Comparison of ENCODE assay signal across 13 cellular contexts in genomic region chr1:165600793-165601192, GRCh38. TPM values are rescaled to one million over a fixed set of nuclear protein-coding genes. Genes with fewer than 3 reads are reported as not detected.
DNase-seq lines count a peak whose midpoint lies in the region; TF ChIP-seq lines count a peak whose summit lies in the region.
"Had no signal": no experiment of that assay in that cellular context is flagged by ENCODE, and none has a peak within 500 bp of the region (broad histone marks: within the 10 kb centered on the region; RNA-seq: fewer than 3 reads in every experiment).

No MANE protein-coding gene starts in this region.

- in situ Hi-C loops in HAP-1 (cut with MboI; ENCODE audit: low sequenced_read_pairs) = loop anchor here (5.0 kb wide), 1 partner anchor 302 kb away; no protein-coding TSS in a partner anchor

- H3K27ac ChIP-seq in caudate nucleus (ENCODE audit: low read depth, low read length) = peak overlapping the region; percentile 3
- no peak overlapping the region for H3K27ac ChIP-seq in osteoblast (ENCODE audit: low read depth, low read length)
- H3K27ac ChIP-seq in smooth muscle cell (ENCODE audit: low read depth) = no peak overlapping the region

- H3F3A ChIP-seq in smooth muscle cell (ENCODE audit: low read depth) = no peaks in the 10 kb centered on the region

- H3K9ac ChIP-seq in smooth muscle cell (ENCODE audit: low read depth) = no peak overlapping the region

- no peaks in the 10 kb centered on the region for H3K9me3 Mint-ChIP-seq in activated T-helper 1 cell treated with anti-CD3 and anti-CD28 coated beads, Interleukin-12 subunit alpha, Interleukin-12 subunit beta, Interleukin-2, Interleukin-4 antibody, amounts not matched to agents 30 ng/mL and 10 ng/mL and 1 ng/mL, durations not matched to agents 14 hours and 24 hours and 36 hours
- H3K9me3 Mint-ChIP-seq: GM23338 had no signal

- H3K4me1 ChIP-seq in osteoblast (ENCODE audit: insufficient read depth, low read length) = peaks cover 11% of the 10 kb centered on the region
- H3K4me1 ChIP-seq in HAP-1 = peaks cover 6% of the 10 kb centered on the region
- peaks cover 6% of the 10 kb centered on the region for H3K4me1 ChIP-seq in smooth muscle cell (ENCODE audit: low read depth)

- TF ChIP-seq CTCF in osteoblast (IDR thresholded peaks at IDR 0.05; ENCODE audit: extremely low read depth, low read depth, low read length) = no peak
- no peak for TF ChIP-seq CTCF in smooth muscle cell (IDR thresholded peaks at IDR 0.05; ENCODE audit: borderline replicate concordance, insufficient read depth, poor library complexity, severe bottlenecking)

- H3K27ac Mint-ChIP-seq in activated T-helper 1 cell treated with anti-CD3 and anti-CD28 coated beads, Interleukin-12 subunit alpha, Interleukin-12 subunit beta, Interleukin-2, Interleukin-4 antibody, amounts not matched to agents 30 ng/mL and 10 ng/mL and 1 ng/mL, durations not matched to agents 14 hours and 24 hours and 36 hours = no peak overlapping the region
- H3K27ac Mint-ChIP-seq: CD4-positive, CD25-positive, alpha-beta regulatory T cell; GM23338 had no signal

- no peak overlapping the region for H3K4me3 ChIP-seq in osteoblast (ENCODE audit: insufficient read depth, low read length)
- H3K4me3 ChIP-seq in HAP-1 = no peak overlapping the region
- H3K4me3 ChIP-seq in smooth muscle cell = no peak overlapping the region
- H3K4me3 ChIP-seq: GM23338 had no signal

- no peaks in the 10 kb centered on the region for H3K36me3 Mint-ChIP-seq in activated T-helper 1 cell treated with anti-CD3 and anti-CD28 coated beads, Interleukin-12 subunit alpha, Interleukin-12 subunit beta, Interleukin-2, Interleukin-4 antibody, amounts not matched to agents 30 ng/mL and 10 ng/mL and 1 ng/mL, durations not matched to agents 14 hours and 24 hours and 36 hours (ENCODE audit: low read depth)
- H3K36me3 Mint-ChIP-seq: CD4-positive, CD25-positive, alpha-beta regulatory T cell had no signal

- H3K9me3 ChIP-seq in osteoblast (ENCODE audit: low read depth, low read length) = no peaks in the 10 kb centered on the region
- no peaks in the 10 kb centered on the region for H3K9me3 ChIP-seq in HAP-1
- H3K9me3 ChIP-seq in smooth muscle cell (replicated peaks; ENCODE audit: low read depth) = no peaks in the 10 kb centered on the region

- intact Hi-C loops in activated T-helper 1 cell treated with anti-CD3 and anti-CD28 coated beads, Interleukin-12 subunit alpha, Interleukin-12 subunit beta, Interleukin-2, Interleukin-4 antibody, amounts not matched to agents 30 ng/mL and 10 ng/mL and 1 ng/mL, durations not matched to agents 14 hours and 24 hours and 36 hours (cut with micrococcal nuclease) = loop anchor here (1.0 kb wide), 2 partner anchors 97 to 314 kb away; no protein-coding TSS in a partner anchor

- no peak overlapping the region for H3K4me2 ChIP-seq in osteoblast (ENCODE audit: insufficient read depth, low read length)
- H3K4me2 ChIP-seq in smooth muscle cell = no peak overlapping the region
- H3K4me2 ChIP-seq: GM23338 had no signal

- peaks cover 43% of the 10 kb centered on the region for H3K4me1 Mint-ChIP-seq in activated T-helper 1 cell treated with anti-CD3 and anti-CD28 coated beads, Interleukin-12 subunit alpha, Interleukin-12 subunit beta, Interleukin-2, Interleukin-4 antibody, amounts not matched to agents 30 ng/mL and 10 ng/mL and 1 ng/mL, durations not matched to agents 14 hours and 24 hours and 36 hours (ENCODE audit: low read depth)

- peaks cover 18% of the 10 kb centered on the region for H3K27me3 Mint-ChIP-seq in activated T-helper 1 cell treated with anti-CD3 and anti-CD28 coated beads, Interleukin-12 subunit alpha, Interleukin-12 subunit beta, Interleukin-2, Interleukin-4 antibody, amounts not matched to agents 30 ng/mL and 10 ng/mL and 1 ng/mL, durations not matched to agents 14 hours and 24 hours and 36 hours (ENCODE audit: insufficient read depth)

- no peaks in the 10 kb centered on the region for H3K79me2 ChIP-seq in osteoblast (ENCODE audit: insufficient read depth, low read length)
- no peaks in the 10 kb centered on the region for H3K79me2 ChIP-seq in smooth muscle cell (ENCODE audit: low read depth)

- H2AFZ ChIP-seq in osteoblast (ENCODE audit: low read length) (peak overlapping the region; percentile 47), smooth muscle cell (ENCODE audit: low read depth) (no peak overlapping the region)
- H2AFZ ChIP-seq: GM23338 had no signal

- WGBS in smooth muscle cell (ENCODE audit: low lambda C conversion rate) = 85% methylated on average over 4 of the region's 4 CpGs

- DNase-seq in Ammon's horn (ENCODE audit: low spot score) (peak; percentile 44), NCI-H69 (lab: John Stamatoyannopoulos, UW) (peak; percentile 34), caudate nucleus (lab: John Stamatoyannopoulos, UW) (peak in 6 of 61 donors; percentile 2 to 14 (median 4)), osteoblast (ENCODE audit: insufficient read length, low spot score, missing footprints) (no peak), HAP-1 (ENCODE audit: low spot score in 2 of 2) (no peak), smooth muscle cell (lab: John Stamatoyannopoulos, UW; ENCODE audit: unreplicated experiment) (no peak), NCI-H1048 (lab: John Stamatoyannopoulos, UW) (no peak)
- DNase-seq in activated T-helper 1 cell treated with anti-CD3 and anti-CD28 coated beads, Interleukin-12 subunit alpha, Interleukin-12 subunit beta, Interleukin-2, Interleukin-4 antibody, amounts not matched to agents 30 ng/mL and 10 ng/mL and 1 ng/mL, durations not matched to agents 14 hours and 24 hours and 36 hours (ENCODE audit: low spot score) = no peak
- DNase-seq: CD4-positive, CD25-positive, alpha-beta regulatory T cell; DMS79; NCI-H187 treated with DMSO at 0.1 percent for 48 hours; NCI-H510A treated with DMSO at 0.1 percent for 48 hours had no signal

- no peaks in the 10 kb centered on the region for H4K20me1 ChIP-seq in osteoblast (ENCODE audit: insufficient read depth, low read length)
- no peaks in the 10 kb centered on the region for H4K20me1 ChIP-seq in smooth muscle cell (ENCODE audit: low read depth)

- H3K36me3 ChIP-seq in osteoblast (ENCODE audit: insufficient read depth, low read length) (no peaks in the 10 kb centered on the region), HAP-1 (replicated peaks) (no peaks in the 10 kb centered on the region), smooth muscle cell (ENCODE audit: low read depth) (no peaks in the 10 kb centered on the region)

- no peaks in the 10 kb centered on the region for H3K27me3 ChIP-seq in osteoblast (ENCODE audit: insufficient read depth, low read length)
- peaks cover 5% of the 10 kb centered on the region for H3K27me3 ChIP-seq in HAP-1 (ENCODE audit: low read depth)
- no peaks in the 10 kb centered on the region for H3K27me3 ChIP-seq in smooth muscle cell (ENCODE audit: low read depth)

- no peak overlapping the region for H3K4me3 Mint-ChIP-seq in activated T-helper 1 cell treated with anti-CD3 and anti-CD28 coated beads, Interleukin-12 subunit alpha, Interleukin-12 subunit beta, Interleukin-2, Interleukin-4 antibody, amounts not matched to agents 30 ng/mL and 10 ng/mL and 1 ng/mL, durations not matched to agents 14 hours and 24 hours and 36 hours
- H3K4me3 Mint-ChIP-seq: GM23338 had no signal

RNA-seq across cellular contexts. Expression of gene MGST3, which starts 30.2 kb away (rescaled TPM):
- total RNA-seq in osteoblast = 128 and 207 TPM in 2 replicates
- 23.3 and 25.1 TPM in 2 replicates for total RNA-seq in activated T-helper 1 cell treated with anti-CD3 and anti-CD28 coated beads, Interleukin-12 subunit alpha, Interleukin-12 subunit beta, Interleukin-2, Interleukin-4 antibody, amounts not matched to agents 30 ng/mL and 10 ng/mL and 1 ng/mL, durations not matched to agents 14 hours and 24 hours and 36 hours
- 155 and 203 TPM in 2 replicates for total RNA-seq in smooth muscle cell
- polyA plus RNA-seq in smooth muscle cell = 258 and 265 TPM in 2 replicates

RNA-seq across cellular contexts. Expression of gene LRRC52, which starts 57.0 kb away (rescaled TPM):
- total RNA-seq in osteoblast = not detected in 2 replicates
- total RNA-seq in activated T-helper 1 cell treated with anti-CD3 and anti-CD28 coated beads, Interleukin-12 subunit alpha, Interleukin-12 subunit beta, Interleukin-2, Interleukin-4 antibody, amounts not matched to agents 30 ng/mL and 10 ng/mL and 1 ng/mL, durations not matched to agents 14 hours and 24 hours and 36 hours = not detected in 2 replicates
- not detected in 2 replicates for total RNA-seq in smooth muscle cell
- not detected in 2 replicates for polyA plus RNA-seq in smooth muscle cell
- total RNA-seq: CD4-positive, CD25-positive, alpha-beta regulatory T cell; GM23338 had no signal
- polyA plus RNA-seq: CD4-positive, CD25-positive, alpha-beta regulatory T cell; GM23338 had no signal

Comparison
In these comparisons a context has a peak if more than half of its experiments do, and no peak if none do; other contexts are left out.
1. DNase-seq: peak in Ammon's horn (single experiment) and NCI-H69 (single experiment); none in osteoblast (single experiment), HAP-1 (0 of 2), activated T-helper 1 cell treated with anti-CD3 and anti-CD28 coated beads, Interleukin-12 subunit alpha, Interleukin-12 subunit beta, Interleukin-2, Interleukin-4 antibody, amounts not matched to agents 30 ng/mL and 10 ng/mL and 1 ng/mL, durations not matched to agents 14 hours and 24 hours and 36 hours (single experiment), smooth muscle cell (single experiment) and NCI-H1048 (single experiment).